15 cellular contexts compared by ENCODE assay signal in genomic region chr13:46675016-46675415, GRCh38.
DNase-seq lines count a peak whose midpoint lies in the region; ATAC-seq and TF ChIP-seq lines count a peak whose summit lies in the region.
"Had no signal": no experiment of that assay in that cellular context is flagged by ENCODE, and none has a peak within 500 bp of the region (broad histone marks: within the 10 kb centered on the region; RNA-seq: fewer than 3 reads in every experiment).

No MANE protein-coding gene starts in this region.

- no peak overlapping the region for H3K9ac ChIP-seq in Karpas-422 (ENCODE audit: low read length)

- no peaks in the 10 kb centered on the region for H3K9me3 ChIP-seq in Karpas-422 (ENCODE audit: low read length)

- H3K4me1 ChIP-seq in Karpas-422 (ENCODE audit: low read length) = no peaks in the 10 kb centered on the region

- no peaks in the 10 kb centered on the region for H3K27me3 Mint-ChIP-seq in mesothelial cell of epicardium (ENCODE audit: low read depth)
- H3K27me3 Mint-ChIP-seq in endothelial cell (ENCODE audit: unreplicated experiment) = peaks cover 2% of the 10 kb centered on the region
- H3K27me3 Mint-ChIP-seq: activated naive CD8-positive, alpha-beta T cell; T-helper 17 cell had no signal

- no peaks in the 10 kb centered on the region for H4K20me1 ChIP-seq in Karpas-422 (ENCODE audit: insufficient read depth, low read depth, low read length)

- H3K36me3 Mint-ChIP-seq in mesothelial cell of epicardium = peaks cover 19% of the 10 kb centered on the region
- peaks cover 28% of the 10 kb centered on the region for H3K36me3 Mint-ChIP-seq in endothelial cell (ENCODE audit: low read depth, unreplicated experiment)

- no peak overlapping the region for H3K4me2 ChIP-seq in Karpas-422 (ENCODE audit: low read depth, low read length, poor library complexity, severe bottlenecking)

- H3K79me2 ChIP-seq in Karpas-422 (ENCODE audit: low read length) = no peaks in the 10 kb centered on the region

- H3K9me3 Mint-ChIP-seq in mesothelial cell of epicardium (peaks cover 3% of the 10 kb centered on the region), endothelial cell (ENCODE audit: unreplicated experiment) (no peaks in the 10 kb centered on the region)

- H3K4me3 ChIP-seq in Karpas-422 (ENCODE audit: low read length) = no peak overlapping the region

- H3K27ac Mint-ChIP-seq in mesothelial cell of epicardium (peak overlapping the region; percentile 81), endothelial cell (ENCODE audit: unreplicated experiment) (no peak overlapping the region)
- H3K27ac Mint-ChIP-seq: activated naive CD8-positive, alpha-beta T cell; T-helper 17 cell had no signal

- DNase-seq in COR-L47 (lab: John Stamatoyannopoulos, UW) (peak; percentile 87), NCI-H1092 (lab: John Stamatoyannopoulos, UW) (peak; percentile 52), NCI-H748 treated with DMSO at 0.1 percent for 48 hours (lab: John Stamatoyannopoulos, UW) (peak; percentile 90), mesothelial cell of epicardium (ENCODE audit: low spot score in 2 of 2, unreplicated experiment in 2 of 2) (no peak), Ammon's horn (ENCODE audit: low spot score) (no peak), Karpas-422 (no peak), endothelial cell (ENCODE audit: low spot score) (no peak)
- DNase-seq: glutamatergic neuron; midbrain; NCI-H526; stimulated activated naive CD4-positive, alpha-beta T cell treated with Interleukin-2 at 50 U/mL for 16 hours; T-helper 17 cell had no signal

- no peak overlapping the region for H3K4me3 Mint-ChIP-seq in mesothelial cell of epicardium
- no peak overlapping the region for H3K4me3 Mint-ChIP-seq in endothelial cell (ENCODE audit: unreplicated experiment)
- H3K4me3 Mint-ChIP-seq: activated naive CD8-positive, alpha-beta T cell; T-helper 17 cell had no signal

- TF ChIP-seq CTCF in mesothelial cell of epicardium (IDR thresholded peaks at IDR 0.05; ENCODE audit: unreplicated experiment) = no peak
- TF ChIP-seq CTCF in endothelial cell (IDR thresholded peaks at IDR 0.05; ENCODE audit: unreplicated experiment) = no peak

- H3K27ac ChIP-seq in Karpas-422 (ENCODE audit: low read length) = no peak overlapping the region

- no peaks in the 10 kb centered on the region for H3K36me3 ChIP-seq in Karpas-422 (ENCODE audit: insufficient read depth, low read length)

- H2AFZ ChIP-seq in Karpas-422 (ENCODE audit: low read length) = no peak overlapping the region

- peaks cover 13% of the 10 kb centered on the region for H3K4me1 Mint-ChIP-seq in mesothelial cell of epicardium
- peaks cover 6% of the 10 kb centered on the region for H3K4me1 Mint-ChIP-seq in endothelial cell (ENCODE audit: unreplicated experiment)

- ATAC-seq in GM18909 (IDR thresholded peaks at IDR 0.05; ENCODE audit: poor library complexity, unreplicated experiment) = no peak
- ATAC-seq: HCT116, T-helper 17 cell had no signal

- H3K27me3 ChIP-seq in Karpas-422 (ENCODE audit: low read length) = no peaks in the 10 kb centered on the region

- H3K9me2 ChIP-seq in Karpas-422 (replicated peaks; ENCODE audit: insufficient read depth, low read length) = no peaks in the 10 kb centered on the region

Comparison
In these comparisons a context has a peak if more than half of its experiments do, and no peak if none do; other contexts are left out.
1. DNase-seq: peak in COR-L47 (single experiment), NCI-H1092 (single experiment) and NCI-H748 treated with DMSO at 0.1 percent for 48 hours (single experiment); none in mesothelial cell of epicardium (0 of 2), Ammon's horn (single experiment), Karpas-422 (single experiment) and endothelial cell (single experiment).